In the genomic region with DNA sequence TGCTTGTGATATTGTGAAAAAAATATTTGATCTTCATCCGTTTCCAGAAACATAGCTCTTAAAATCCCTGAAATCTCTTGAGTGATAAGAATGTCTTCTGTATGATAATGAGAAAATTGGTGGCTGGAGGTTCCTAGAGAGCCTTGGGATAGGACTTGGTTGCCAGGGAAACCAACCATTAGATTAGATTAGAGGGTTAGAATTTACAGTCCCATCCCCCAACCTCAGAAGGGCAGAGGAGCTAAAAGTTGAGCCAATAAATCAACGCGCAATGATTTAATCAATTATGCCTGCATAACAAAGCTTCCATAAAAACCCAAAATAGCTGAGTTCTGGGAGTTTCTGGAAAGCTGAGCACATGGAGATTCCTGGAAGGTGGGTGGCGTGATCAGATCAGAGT, we compare ENCODE assay signal across 15 cellular contexts. TPM values are rescaled to one million over a fixed set of nuclear protein-coding genes. Genes with fewer than 3 reads are reported as not detected.
A peak's percentile ranks its signal among the peaks of the same experiment; 100 is the strongest.
DNase-seq lines count a peak whose midpoint lies in the region; ATAC-seq and TF ChIP-seq lines count a peak whose summit lies in the region.
"Had no signal": no experiment of that assay in that cellular context is flagged by ENCODE, and none has a peak within 500 bp of the region (broad histone marks: within the 10 kb centered on the region; RNA-seq: fewer than 3 reads in every experiment).

No MANE protein-coding gene starts in this region.

- no peak overlapping the region for H3K4me3 Mint-ChIP-seq in activated T-helper 17 cell treated with anti-CD3 and anti-CD28 coated beads, Interleukin-2, amount 50 U/mL, for 72 hours
- peak overlapping the region; percentile 27 for H3K4me3 Mint-ChIP-seq in progenitor cell of endocrine pancreas (ENCODE audit: low read depth)
- H3K4me3 Mint-ChIP-seq: CD14-positive monocyte; CD8-positive, alpha-beta T cell; H9 had no signal

- H2BK120ac ChIP-seq in mesendoderm (ENCODE audit: low read depth, low read length), result no peak overlapping the region

- peak overlapping the region; percentile 78 for H3K4ac ChIP-seq in mesendoderm (ENCODE audit: low read depth, low read length)

- no peak overlapping the region for H3K4me3 ChIP-seq in mesendoderm (ENCODE audit: low read length)
- H3K4me3 ChIP-seq: A549 had no signal

- peaks cover 39% of the 10 kb centered on the region for H3K4me1 Mint-ChIP-seq in activated T-helper 17 cell treated with anti-CD3 and anti-CD28 coated beads, Interleukin-2, amount 50 U/mL, for 72 hours
- peaks cover 39% of the 10 kb centered on the region for H3K4me1 Mint-ChIP-seq in progenitor cell of endocrine pancreas (ENCODE audit: low read depth)
- H3K4me1 Mint-ChIP-seq: H9 had no signal

- peak overlapping the region; percentile 68 for H3K18ac ChIP-seq in mesendoderm (ENCODE audit: low read length)

- WGBS in mesendoderm (ENCODE audit: extremely low coverage, insufficient coverage, low lambda C conversion rate), result no CpG with 5 or more reads among the region's 4 CpGs

- TF ChIP-seq CTCF in progenitor cell of endocrine pancreas (IDR thresholded peaks at IDR 0.05; ENCODE audit: unreplicated experiment), result no peak

- peak overlapping the region; percentile 13 for H3K27ac Mint-ChIP-seq in activated T-helper 17 cell treated with anti-CD3 and anti-CD28 coated beads, Interleukin-2, amount 50 U/mL, for 72 hours
- no peak overlapping the region for H3K27ac Mint-ChIP-seq in progenitor cell of endocrine pancreas
- H3K27ac Mint-ChIP-seq: CD14-positive monocyte; CD8-positive, alpha-beta T cell; H9 had no signal

- no peaks in the 10 kb centered on the region for H3K27me3 ChIP-seq in mesendoderm (ENCODE audit: insufficient read depth, low read length, poor library complexity)

- H3K27me3 Mint-ChIP-seq in activated T-helper 17 cell treated with anti-CD3 and anti-CD28 coated beads, Interleukin-2, amount 50 U/mL, for 72 hours, result no peaks in the 10 kb centered on the region
- no peaks in the 10 kb centered on the region for H3K27me3 Mint-ChIP-seq in progenitor cell of endocrine pancreas

- H4K8ac ChIP-seq in mesendoderm (ENCODE audit: low read depth, low read length), result no peak overlapping the region

- no peak overlapping the region for H2BK15ac ChIP-seq in mesendoderm (replicated peaks; ENCODE audit: low read depth)

- H3K36me3 ChIP-seq in mesendoderm (ENCODE audit: control insufficient read depth, insufficient read depth, low read length), result no peaks in the 10 kb centered on the region

- peak overlapping the region; percentile 89 for H3K56ac ChIP-seq in mesendoderm (ENCODE audit: low read length)

- no peak for ATAC-seq in activated T-helper 17 cell treated with anti-CD3 and anti-CD28 coated beads, Interleukin-2, amount 50 U/mL, for 72 hours (replicated peaks)
- no peak for ATAC-seq in GM19395 (IDR thresholded peaks at IDR 0.05; ENCODE audit: unreplicated experiment)
- ATAC-seq: A549; CD8-positive, alpha-beta T cell had no signal

- peaks cover 92% of the 10 kb centered on the region for H3K36me3 Mint-ChIP-seq in activated T-helper 17 cell treated with anti-CD3 and anti-CD28 coated beads, Interleukin-2, amount 50 U/mL, for 72 hours (ENCODE audit: low read depth)
- H3K36me3 Mint-ChIP-seq in progenitor cell of endocrine pancreas (ENCODE audit: insufficient read depth), result peaks cover 26% of the 10 kb centered on the region

- no peak overlapping the region for H2AK5ac ChIP-seq in mesendoderm (ENCODE audit: low read length)

- DNase-seq in NCI-H2227 treated with DMSO at 0.1 percent for 48 hours (lab: John Stamatoyannopoulos, UW) (peak; percentile 14), mesendoderm (peak; percentile 92), progenitor cell of endocrine pancreas (ENCODE audit: low spot score, unreplicated experiment) (no peak), SW480 (ENCODE audit: low spot score) (no peak), NCI-H1417 treated with DMSO at 0.1 percent for 48 hours (lab: John Stamatoyannopoulos, UW) (no peak)
- DNase-seq: CD8-positive, alpha-beta T cell; COR-L47; DND-41; GDM1; GOT3; H9 had no signal

- H3K9me3 Mint-ChIP-seq in activated T-helper 17 cell treated with anti-CD3 and anti-CD28 coated beads, Interleukin-2, amount 50 U/mL, for 72 hours, result no peaks in the 10 kb centered on the region
- no peaks in the 10 kb centered on the region for H3K9me3 Mint-ChIP-seq in progenitor cell of endocrine pancreas (ENCODE audit: low read depth)
- H3K9me3 Mint-ChIP-seq: CD14-positive monocyte; CD8-positive, alpha-beta T cell; H9 had no signal

- no peak overlapping the region for H4K5ac ChIP-seq in mesendoderm (ENCODE audit: low read length)

- peaks cover 13% of the 10 kb centered on the region for H3K4me1 ChIP-seq in mesendoderm (ENCODE audit: control insufficient read depth, low read depth, low read length)

- H3K27ac ChIP-seq in mesendoderm (ENCODE audit: low read depth, low read length), result peak overlapping the region; percentile 79
- H3K27ac ChIP-seq: A549 had no signal

- H3K4me2 ChIP-seq in mesendoderm (ENCODE audit: low read length), result peak overlapping the region; percentile 69
- H3K4me2 ChIP-seq: A549 had no signal

- H3K79me1 ChIP-seq in mesendoderm (ENCODE audit: low read length), result no peaks in the 10 kb centered on the region

- no peak overlapping the region for H3K23ac ChIP-seq in mesendoderm (ENCODE audit: low read length)

- H3K79me2 ChIP-seq in mesendoderm (ENCODE audit: control insufficient read depth, insufficient read depth, low read length), result no peaks in the 10 kb centered on the region

- H2BK5ac ChIP-seq in mesendoderm (ENCODE audit: low read length), result peak overlapping the region; percentile 99

- H3K9ac ChIP-seq in mesendoderm (ENCODE audit: low read length), result peak overlapping the region; percentile 52

RNA-seq across cellular contexts. Expression of a gene that starts 10.6 kb away (rescaled TPM):
- total RNA-seq in activated T-helper 17 cell treated with anti-CD3 and anti-CD28 coated beads, Interleukin-2, amount 50 U/mL, for 72 hours, result 10 to 100 TPM; 58.7 to 69.8 TPM
- 12.1 TPM for polyA plus RNA-seq in mesendoderm (2013, experiment 1 of 2)
- polyA plus RNA-seq in mesendoderm (2013, experiment 2 of 2), result 11.6 TPM
- 68.3 and 72.2 TPM in 2 replicates for total RNA-seq in progenitor cell of endocrine pancreas

Comparison
In these comparisons a context has a peak if more than half of its experiments do, and no peak if none do; other contexts are left out.
1. DNase-seq: peak in NCI-H2227 treated with DMSO at 0.1 percent for 48 hours (single experiment) and mesendoderm (single experiment); none in progenitor cell of endocrine pancreas (single experiment), SW480 (single experiment) and NCI-H1417 treated with DMSO at 0.1 percent for 48 hours (single experiment).